9 cellular contexts compared by ENCODE assay signal in genomic region chr5:160466889-160467554, GRCh38. TPM values are rescaled to one million over a fixed set of nuclear protein-coding genes. Genes with fewer than 3 reads are reported as not detected.
DNase-seq lines count a peak whose midpoint lies in the region; ATAC-seq and TF ChIP-seq lines count a peak whose summit lies in the region.
"Had no signal": no experiment of that assay in that cellular context is flagged by ENCODE, and none has a peak within 500 bp of the region (broad histone marks: within the 10 kb centered on the region; RNA-seq: fewer than 3 reads in every experiment).

No MANE protein-coding gene starts in this region.

- H3K27ac ChIP-seq in SJSA1 (peak overlapping the region; percentile 49), stomach smooth muscle (ENCODE audit: low read length) (no peak overlapping the region)

- no peaks in the 10 kb centered on the region for H3K27me3 ChIP-seq in SJSA1 (replicated peaks)
- no peaks in the 10 kb centered on the region for H3K27me3 ChIP-seq in stomach smooth muscle (ENCODE audit: control insufficient read depth in 1 of 2, insufficient read depth in 2 of 2, low read length in 2 of 2)

- H3K27me3 Mint-ChIP-seq in activated T-cell treated with anti-CD3 and anti-CD28 coated beads, Interleukin-2, amount 50 U/mL, for 4 hours (ENCODE audit: low read depth), result no peaks in the 10 kb centered on the region

- H3K36me3 ChIP-seq in SJSA1 (no peaks in the 10 kb centered on the region), stomach smooth muscle (ENCODE audit: control insufficient read depth in 2 of 2, insufficient read depth in 2 of 2, low read length in 2 of 2) (no peaks in the 10 kb centered on the region)

- peaks cover 66% of the 10 kb centered on the region for H3K4me1 Mint-ChIP-seq in activated T-cell treated with anti-CD3 and anti-CD28 coated beads, Interleukin-2, amount 50 U/mL, for 4 hours (ENCODE audit: low read depth)

- DNase-seq in activated T-cell treated with anti-CD3 and anti-CD28 coated beads, Interleukin-2, amount 50 U/mL, for 4 hours, result no peak
- no peak for DNase-seq in activated T-cell treated with anti-CD3 and anti-CD28 coated beads, Interleukin-2, amount 50 U/mL, for 1 hour
- DNase-seq in SJSA1 (ENCODE audit: low read depth in 1 of 2, low spot score in 2 of 2), result no peak
- peak; percentile 79 for DNase-seq in fibroblast of the aortic adventitia (ENCODE audit: low read depth)
- no peak for DNase-seq in left lobe of liver (ENCODE audit: low spot score)
- no peak for DNase-seq in activated CD8-positive, alpha-beta memory T cell treated with anti-CD3 and anti-CD28 coated beads for 24 hours
- DNase-seq in germinal center (ENCODE audit: low spot score), result no peak
- DNase-seq: NCI-H774 had no signal

- H3K9ac ChIP-seq in stomach smooth muscle (ENCODE audit: low read length in 2 of 2), result no peak overlapping the region

- no peak for TF ChIP-seq CTCF in fibroblast of the aortic adventitia (IDR thresholded peaks at IDR 0.05; ENCODE audit: insufficient read depth, low read length)

- peaks cover under 1% of the 10 kb centered on the region for H3K36me3 Mint-ChIP-seq in activated T-cell treated with anti-CD3 and anti-CD28 coated beads, Interleukin-2, amount 50 U/mL, for 4 hours (ENCODE audit: insufficient read depth)

- peak overlapping the region; percentile 25; the same call in 1 of the 2 replicates for H3K4me3 ChIP-seq in SJSA1
- no peak overlapping the region for H3K4me3 ChIP-seq in fibroblast of the aortic adventitia (ENCODE audit: low read depth, low read length)
- H3K4me3 ChIP-seq in stomach smooth muscle (ENCODE audit: low read length in 2 of 2), result peak overlapping the region; percentile 53 to 62

- H3K9me3 ChIP-seq in SJSA1 (replicated peaks), result no peaks in the 10 kb centered on the region
- no peaks in the 10 kb centered on the region for H3K9me3 ChIP-seq in stomach smooth muscle (ENCODE audit: control insufficient read depth in 2 of 2, low read length in 2 of 2)

- ATAC-seq in activated T-cell treated with anti-CD3 and anti-CD28 coated beads, Interleukin-2, amount 50 U/mL, for 4 hours, result peak; percentile 6 to 7
- ATAC-seq in left lobe of liver, result no peak

- H3K4me3 Mint-ChIP-seq in activated T-cell treated with anti-CD3 and anti-CD28 coated beads, Interleukin-2, amount 50 U/mL, for 4 hours, result peak overlapping the region; percentile 99

- H3K4me1 ChIP-seq in SJSA1 (replicated peaks) (peaks cover 53% of the 10 kb centered on the region), stomach smooth muscle (ENCODE audit: control insufficient read depth, insufficient read depth, low read length) (peaks cover 11% of the 10 kb centered on the region)

- no peaks in the 10 kb centered on the region for H3K9me3 Mint-ChIP-seq in activated T-cell treated with anti-CD3 and anti-CD28 coated beads, Interleukin-2, amount 50 U/mL, for 4 hours

RNA-seq across cellular contexts. Expression of gene PTTG1, which starts 45.4 kb away (rescaled TPM):
- 10 to 100 TPM; 22.5 to 27.1 (median 25.8) TPM for total RNA-seq in activated T-cell treated with anti-CD3 and anti-CD28 coated beads, Interleukin-2, amount 50 U/mL, for 4 hours
- total RNA-seq in SJSA1 (2014; rRNA removed; shearing (Covaris generic)), result 659 and 829 TPM in 2 replicates
- total RNA-seq in fibroblast of the aortic adventitia (ENCODE audit: low replicate concordance) (107 and 154 TPM in 2 replicates), left lobe of liver (0.83 TPM)

RNA-seq across cellular contexts. Expression of gene SLU7, which starts 48.1 kb away (rescaled TPM):
- 10 to 100 TPM; 33.2 to 48.3 (median 44.9) TPM for total RNA-seq in activated T-cell treated with anti-CD3 and anti-CD28 coated beads, Interleukin-2, amount 50 U/mL, for 4 hours
- 71.1 and 102 TPM in 2 replicates for total RNA-seq in SJSA1 (2014; rRNA removed; shearing (Covaris generic))
- total RNA-seq in fibroblast of the aortic adventitia (ENCODE audit: low replicate concordance), result 59.5 and 69.7 TPM in 2 replicates
- 20.1 TPM for total RNA-seq in left lobe of liver

Comparison
In these comparisons a context has a peak if more than half of its experiments do, and no peak if none do; other contexts are left out.
1. RNA of gene PTTG1, which starts 45.4 kb away (total RNA-seq): 659 to 829 TPM in SJSA1, 107 to 154 TPM in fibroblast of the aortic adventitia and 22.5 to 27.1 TPM in activated T-cell treated with anti-CD3 and anti-CD28 coated beads, Interleukin-2, amount 50 U/mL, for 4 hours; 0.83 TPM in left lobe of liver (single experiment); every median in the first group is over 10 times any median in the second.